ENCODE assay signal across 8 cellular contexts in the genomic region with DNA sequence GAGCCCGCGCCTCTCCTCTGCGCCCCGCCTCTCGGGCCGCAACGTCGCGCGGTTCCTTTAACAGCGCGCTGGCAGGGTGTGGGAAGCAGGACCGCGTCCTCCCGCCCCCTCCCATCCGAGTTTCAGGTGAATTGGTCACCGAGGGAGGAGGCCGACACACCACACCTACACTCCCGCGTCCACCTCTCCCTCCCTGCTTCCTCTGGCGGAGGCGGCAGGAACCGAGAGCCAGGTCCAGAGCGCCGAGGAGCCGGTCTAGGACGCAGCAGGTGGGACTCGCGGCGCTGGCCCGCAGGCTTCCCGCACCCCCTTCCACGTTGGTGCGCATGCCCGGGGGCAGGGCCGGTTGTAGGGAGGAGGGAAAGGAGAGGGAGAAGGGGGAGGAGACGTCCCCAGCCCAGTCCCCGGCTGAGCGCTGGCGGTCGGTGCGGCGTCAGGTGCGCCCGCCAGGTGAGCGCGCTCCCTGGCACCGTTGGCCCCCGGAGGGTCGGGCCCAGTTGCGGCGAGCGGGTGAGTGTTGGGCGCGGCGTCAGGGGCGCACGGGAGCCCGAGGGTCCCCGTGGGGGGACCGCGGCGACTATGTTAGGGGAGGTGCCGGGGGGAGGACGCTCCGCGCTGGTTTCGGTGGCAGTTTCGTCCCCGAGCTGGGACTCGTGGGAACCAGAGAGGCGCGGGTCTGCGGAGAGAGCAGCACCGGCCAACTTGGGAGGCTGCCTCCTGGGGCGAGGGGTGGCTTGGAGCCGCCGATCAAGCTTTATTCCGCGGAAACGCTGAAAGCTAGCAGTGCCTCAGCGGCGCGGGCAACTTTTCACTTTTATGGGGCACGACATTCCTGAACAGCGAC. TPM values are rescaled to one million over a fixed set of nuclear protein-coding genes. Genes with fewer than 3 reads are reported as not detected.
A peak's percentile ranks its signal among the peaks of the same experiment; 100 is the strongest.
DNase-seq lines count a peak whose midpoint lies in the region; ATAC-seq, FAIRE-seq and TF ChIP-seq lines count a peak whose summit lies in the region.

A gene with protein sequence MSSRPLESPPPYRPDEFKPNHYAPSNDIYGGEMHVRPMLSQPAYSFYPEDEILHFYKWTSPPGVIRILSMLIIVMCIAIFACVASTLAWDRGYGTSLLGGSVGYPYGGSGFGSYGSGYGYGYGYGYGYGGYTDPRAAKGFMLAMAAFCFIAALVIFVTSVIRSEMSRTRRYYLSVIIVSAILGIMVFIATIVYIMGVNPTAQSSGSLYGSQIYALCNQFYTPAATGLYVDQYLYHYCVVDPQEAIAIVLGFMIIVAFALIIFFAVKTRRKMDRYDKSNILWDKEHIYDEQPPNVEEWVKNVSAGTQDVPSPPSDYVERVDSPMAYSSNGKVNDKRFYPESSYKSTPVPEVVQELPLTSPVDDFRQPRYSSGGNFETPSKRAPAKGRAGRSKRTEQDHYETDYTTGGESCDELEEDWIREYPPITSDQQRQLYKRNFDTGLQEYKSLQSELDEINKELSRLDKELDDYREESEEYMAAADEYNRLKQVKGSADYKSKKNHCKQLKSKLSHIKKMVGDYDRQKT (plus strand): TSS at position 400 of the 844 bp plus-strand sequence. CDS start 11,455 bp downstream, outside the sequence.

- H3K4me1 ChIP-seq in OCI-LY3 (ENCODE audit: low read length): no peaks in the 10 kb centered on the region
- H3K4me1 ChIP-seq in breast epithelium: no peaks in the 10 kb centered on the region
- H3K4me1 ChIP-seq in keratinocyte (ENCODE audit: control insufficient read depth, extremely low read depth, insufficient read depth, low read length): peaks cover 5% of the 10 kb centered on the region

- H3K27me3 ChIP-seq in OCI-LY3 (ENCODE audit: low read depth, low read length) (no peaks in the 10 kb centered on the region), breast epithelium (no peaks in the 10 kb centered on the region), keratinocyte (ENCODE audit: control insufficient read depth, extremely low read depth, insufficient read depth, low read length) (peaks cover 20% of the 10 kb centered on the region)

- H3K9me3 ChIP-seq in OCI-LY3 (ENCODE audit: insufficient read depth, low read length) (no peaks in the 10 kb centered on the region), breast epithelium (no peaks in the 10 kb centered on the region), keratinocyte (ENCODE audit: control insufficient read depth, low read depth, low read length) (no peaks in the 10 kb centered on the region)

- H3K4me3 ChIP-seq in OCI-LY3 (ENCODE audit: low read length): peak within 1 kb of the TSS; percentile 73
- peak within 1 kb of the TSS; percentile 47 to 94 (median 78) for H3K4me3 ChIP-seq in breast epithelium
- H3K4me3 ChIP-seq in keratinocyte (ENCODE audit: control insufficient read depth in 2 of 3, extremely low read depth in 1 of 3, insufficient read depth in 2 of 3, low read depth in 1 of 3, low read length in 3 of 3): peak within 1 kb of the TSS; percentile 75 to 81 (median 78)

- H2AFZ ChIP-seq in OCI-LY3 (ENCODE audit: low read depth, low read length) (no peak within 1 kb of the TSS), keratinocyte (ENCODE audit: control insufficient read depth, low read length) (peak within 1 kb of the TSS; percentile 87)

- FAIRE-seq in keratinocyte (lab: Jason Lieb, UNC): no peak

- peak within 1 kb of the TSS; percentile 59 for H3K4me2 ChIP-seq in OCI-LY3 (ENCODE audit: low read length)
- H3K4me2 ChIP-seq in keratinocyte (ENCODE audit: control insufficient read depth, extremely low read depth, insufficient read depth, low read depth, low read length): peak within 1 kb of the TSS; percentile 95

- dilution Hi-C loops in keratinocyte (cut with MboI; ENCODE audit: extremely low pct_ligation_motif_present, low sequenced_read_pairs): no loop called here

- TF ChIP-seq POLR2A in breast epithelium (IDR thresholded peaks at IDR 0.05): peak; percentile 40

- peak; percentile 55 for DNase-seq in AG20443 (ENCODE audit: low spot score)
- peak; percentile 25 for DNase-seq in HK-2 (ENCODE audit: unreplicated experiment)
- DNase-seq in breast epithelium (ENCODE audit: low spot score in 2 of 2): peak; percentile 67 to 82
- no peak for DNase-seq in keratinocyte (ENCODE audit: low read depth, low spot score)
- DNase-seq in stimulated activated CD4-positive, alpha-beta T cell treated with anti-CD3 and anti-CD28 coated beads, Interleukin-15, amount 100 ng/mL, for 24 hours: peak; percentile 54
- no peak for DNase-seq in NK-92 treated with Interleukin-12 subunit alpha and Interleukin-12 subunit beta, amount 100 ng/mL, for 24 hours (lab: John Stamatoyannopoulos, UW)

- intact Hi-C loops in breast epithelium (cut with DNase I; ENCODE audit: low total_unique reads): no loop called here

- TF ChIP-seq CTCF in OCI-LY3 (IDR thresholded peaks at IDR 0.05; ENCODE audit: low read depth, low read length) (no peak), breast epithelium (IDR thresholded peaks at IDR 0.05) (peak in 1 of 3 donors; percentile 32), keratinocyte (optimal IDR thresholded peaks at IDR 0.05 in 1 of 3, IDR thresholded peaks at IDR 0.05 in 1 of 3, conservative IDR thresholded peaks at IDR 0.05 in 1 of 3; ENCODE audit: extremely low read depth in 1 of 3, insufficient read depth in 2 of 3, low read length in 3 of 3) (peak in 1 of 3 experiments; percentile 3)

- ATAC-seq in GM18907 (IDR thresholded peaks at IDR 0.05; ENCODE audit: unreplicated experiment): peak; percentile 46

- H3K36me3 ChIP-seq in OCI-LY3 (replicated peaks; ENCODE audit: low read depth, low read length): no peaks in the 10 kb centered on the region
- no peaks in the 10 kb centered on the region for H3K36me3 ChIP-seq in breast epithelium
- no peaks in the 10 kb centered on the region for H3K36me3 ChIP-seq in keratinocyte (ENCODE audit: control insufficient read depth in 2 of 2, extremely low read depth in 1 of 2, insufficient read depth in 2 of 2, low read length in 2 of 2)

- H4K20me1 ChIP-seq in OCI-LY3 (ENCODE audit: insufficient read depth, low read length): no peaks in the 10 kb centered on the region
- no peaks in the 10 kb centered on the region for H4K20me1 ChIP-seq in keratinocyte (ENCODE audit: control insufficient read depth, extremely low read depth, insufficient read depth, low read length)

- H3K9ac ChIP-seq in OCI-LY3 (ENCODE audit: low read length) (peak within 1 kb of the TSS; percentile 10; the same call in 1 of the 2 replicates), keratinocyte (ENCODE audit: control insufficient read depth, extremely low read depth, insufficient read depth, low read length) (peak within 1 kb of the TSS; percentile 69)

- no peaks in the 10 kb centered on the region for H3K9me1 ChIP-seq in keratinocyte (ENCODE audit: control insufficient read depth, extremely low read depth, insufficient read depth, low read length)

- H3K27ac ChIP-seq in OCI-LY3 (ENCODE audit: low read length) (no peak within 1 kb of the TSS), breast epithelium (peak within 1 kb of the TSS; percentile 94 to 95), keratinocyte (ENCODE audit: control insufficient read depth, insufficient read depth, low read length) (no peak within 1 kb of the TSS)

- H3K79me2 ChIP-seq in OCI-LY3 (ENCODE audit: low read length): no peaks in the 10 kb centered on the region
- no peaks in the 10 kb centered on the region for H3K79me2 ChIP-seq in keratinocyte (ENCODE audit: control insufficient read depth, insufficient read depth, low read length)

RNA-seq across cellular contexts. Expression of the gene that starts here (rescaled TPM):
- total RNA-seq in breast epithelium: 10 to 100 TPM in 2 of 3 donors, under 1 TPM in 1; 0.48 to 85.6 (median 35.7) TPM
- polyA plus RNA-seq in keratinocyte: 3.5 to 4.6 TPM (median 4.6 TPM) in 3 replicates
- polyA plus RNA-seq in keratinocyte (2011; ENCODE audit: low read depth): 203 TPM
- 1.0 and 3.3 TPM in 2 replicates for polyA plus RNA-seq in keratinocyte (2011; cell fraction: cytosol; rRNA removed)
- 5.5 and 13.0 TPM in 2 replicates for polyA plus RNA-seq in keratinocyte (2011; cell fraction: nucleus; rRNA removed)
- polyA plus RNA-seq in keratinocyte (2012; ENCODE audit: low replicate concordance): 3.6 and 51.3 TPM in 2 replicates
- polyA minus RNA-seq in keratinocyte: 3.5 to 18.1 TPM (median 9.0 TPM) in 3 replicates
- 2.9 TPM for polyA minus RNA-seq in keratinocyte (2011; cell fraction: cytosol; rRNA and poly(A)+ RNA removed)
- polyA minus RNA-seq in keratinocyte (2011; cell fraction: nucleus; rRNA and poly(A)+ RNA removed): 15.9 and 21.0 TPM in 2 replicates

Comparison
In these comparisons a context has a peak if more than half of its experiments do, and no peak if none do; other contexts are left out.
1. DNase-seq: peak in AG20443 (single experiment), HK-2 (single experiment), breast epithelium (2 of 2) and stimulated activated CD4-positive, alpha-beta T cell treated with anti-CD3 and anti-CD28 coated beads, Interleukin-15, amount 100 ng/mL, for 24 hours (single experiment); none in keratinocyte (single experiment) and NK-92 treated with Interleukin-12 subunit alpha and Interleukin-12 subunit beta, amount 100 ng/mL, for 24 hours (single experiment).
2. H3K27ac ChIP-seq: peak in breast epithelium (2 of 2); none in OCI-LY3 (single experiment) and keratinocyte (single experiment).
3. Peak in every context shown above with its lines, with median percentiles within 50 percentile points of each other: H3K4me3 ChIP-seq.